8 cellular contexts compared by ENCODE assay signal in genomic region chr5:6780802-6781391, GRCh38.
DNase-seq lines count a peak whose midpoint lies in the region; ATAC-seq and TF ChIP-seq lines count a peak whose summit lies in the region.

No MANE protein-coding gene starts in this region.

- H3K4me3 ChIP-seq in iPS DF 6.9 (ENCODE audit: low read length) (no peak overlapping the region), sigmoid colon (no peak overlapping the region)

- no CpG with 5 or more reads among the region's 7 CpGs for WGBS in iPS DF 6.9 (ENCODE audit: insufficient coverage, insufficient read length)
- WGBS in sigmoid colon, 2 donors, result 89 to 93% methylated on average over 7 of the region's 7 CpGs

- no peak for TF ChIP-seq POLR2A in sigmoid colon (IDR thresholded peaks at IDR 0.05)

- H3K4me1 ChIP-seq in iPS DF 6.9 (ENCODE audit: control insufficient read depth, insufficient read depth, low read length) (no peaks in the 10 kb centered on the region), sigmoid colon (no peaks in the 10 kb centered on the region)

- no peaks in the 10 kb centered on the region for H3K36me3 ChIP-seq in iPS DF 6.9 (ENCODE audit: control insufficient read depth, insufficient read depth, low read length)
- no peaks in the 10 kb centered on the region for H3K36me3 ChIP-seq in sigmoid colon

- no peaks in the 10 kb centered on the region for H3K27me3 ChIP-seq in iPS DF 6.9 (ENCODE audit: control insufficient read depth, insufficient read depth, low read length)
- H3K27me3 ChIP-seq in sigmoid colon, result no peaks in the 10 kb centered on the region

- H3K27ac ChIP-seq in iPS DF 6.9 (ENCODE audit: low read length), result no peak overlapping the region
- no peak overlapping the region for H3K27ac ChIP-seq in sigmoid colon

- ATAC-seq in GM18907 (IDR thresholded peaks at IDR 0.05; ENCODE audit: unreplicated experiment), result peak; percentile 85
- ATAC-seq in HG03103 (IDR thresholded peaks at IDR 0.05; ENCODE audit: low read depth, unreplicated experiment), result peak; percentile 83
- peak; percentile 65 for ATAC-seq in SK-N-SH treated with all-trans-retinoic acid at 6 μM for 48 hours
- ATAC-seq in left colon, result no peak

- DNase-seq in AG09319 (ENCODE audit: extremely low read depth, low read depth), result no peak
- peak; percentile 45 for DNase-seq in iPS DF 6.9 (ENCODE audit: low read depth, low spot score)
- DNase-seq in left colon, result no peak
- no peak for DNase-seq in sigmoid colon
- no peak for DNase-seq in 8988T

- peak; percentile 8 for TF ChIP-seq CTCF in AG09319 (IDR thresholded peaks at IDR 0.05; ENCODE audit: low read depth, low read length)
- TF ChIP-seq CTCF in sigmoid colon (IDR thresholded peaks at IDR 0.05), result no peak

- TF ChIP-seq EP300 in sigmoid colon (IDR thresholded peaks at IDR 0.05), result no peak

- H3K9me3 ChIP-seq in iPS DF 6.9 (ENCODE audit: control insufficient read depth, insufficient read depth, low read length), result no peaks in the 10 kb centered on the region
- H3K9me3 ChIP-seq in sigmoid colon, result no peaks in the 10 kb centered on the region

- intact Hi-C loops in left colon (cut with DNase I, micrococcal nuclease), result no loop called here
- intact Hi-C loops in sigmoid colon (cut with DNase I), result no loop called here

TF ChIP-seq in SK-N-SH treated with all-trans-retinoic acid at 6 μM for 48 hours, 23 proteins besides CTCF, POLR2A, EP300 and RAD21:
- TF ChIP-seq BACH2 (CRISPR knock-in tag; IDR thresholded peaks at IDR 0.05; ENCODE audit: borderline replicate concordance) (no peak), CSRNP3 (CRISPR knock-in tag; IDR thresholded peaks at IDR 0.05) (no peak), ZFP30 (CRISPR knock-in tag; IDR thresholded peaks at IDR 0.05) (no peak), ESRRG (CRISPR knock-in tag; IDR thresholded peaks at IDR 0.05) (no peak), ZC3H10 (CRISPR knock-in tag; IDR thresholded peaks at IDR 0.05) (no peak), GLIS3 (CRISPR knock-in tag; IDR thresholded peaks at IDR 0.05) (no peak), TCF4 (CRISPR knock-in tag; IDR thresholded peaks at IDR 0.05; ENCODE audit: borderline replicate concordance) (no peak), ZNF8 (CRISPR knock-in tag; IDR thresholded peaks at IDR 0.05) (no peak), ZNF70 (CRISPR knock-in tag; IDR thresholded peaks at IDR 0.05) (no peak), PATZ1 (CRISPR knock-in tag; IDR thresholded peaks at IDR 0.05; ENCODE audit: borderline replicate concordance) (no peak), POU6F1 (CRISPR knock-in tag; IDR thresholded peaks at IDR 0.05; ENCODE audit: borderline replicate concordance, low read depth) (no peak), RARB (CRISPR knock-in tag; IDR thresholded peaks at IDR 0.05) (no peak), CREB5 (CRISPR knock-in tag; IDR thresholded peaks at IDR 0.05; ENCODE audit: low read depth) (no peak), OSR1 (CRISPR knock-in tag; IDR thresholded peaks at IDR 0.05) (no peak), ARNTL (CRISPR knock-in tag; IDR thresholded peaks at IDR 0.05; ENCODE audit: borderline replicate concordance, low read depth) (no peak), ISL1 (CRISPR knock-in tag; IDR thresholded peaks at IDR 0.05) (no peak), TSHZ2 (CRISPR knock-in tag; IDR thresholded peaks at IDR 0.05) (no peak), ZNF565 (CRISPR knock-in tag; conservative IDR thresholded peaks at IDR 0.05; ENCODE audit: low read depth) (no peak), PPARA (CRISPR knock-in tag; IDR thresholded peaks at IDR 0.05; ENCODE audit: borderline replicate concordance) (no peak)
